ENCODE assay signal across 9 cellular contexts in genomic region chr18:76452357-76452756, GRCh38. TPM values are rescaled to one million over a fixed set of nuclear protein-coding genes. Genes with fewer than 3 reads are reported as not detected.
A peak's percentile ranks its signal among the peaks of the same experiment; 100 is the strongest.
DNase-seq lines count a peak whose midpoint lies in the region; ATAC-seq and TF ChIP-seq lines count a peak whose summit lies in the region.
"Had no signal": no experiment of that assay in that cellular context is flagged by ENCODE, and none has a peak within 500 bp of the region (broad histone marks: within the 10 kb centered on the region; RNA-seq: fewer than 3 reads in every experiment).

No MANE protein-coding gene starts in this region.

- peaks cover 41% of the 10 kb centered on the region for H3K4me1 Mint-ChIP-seq in activated naive CD4-positive, alpha-beta T cell treated with anti-CD3 and anti-CD28 coated beads for 36 hours (ENCODE audit: low read depth)

- peaks cover 3% of the 10 kb centered on the region for H3K27me3 Mint-ChIP-seq in activated naive CD4-positive, alpha-beta T cell treated with anti-CD3 and anti-CD28 coated beads for 36 hours (ENCODE audit: low read depth)

- peaks cover 14% of the 10 kb centered on the region for H3K4me1 ChIP-seq in fibroblast of lung (ENCODE audit: control insufficient read depth, extremely low read depth, insufficient read depth, low read length)

- no peak overlapping the region for H3K4me3 Mint-ChIP-seq in activated naive CD4-positive, alpha-beta T cell treated with anti-CD3 and anti-CD28 coated beads for 36 hours

- H3K27me3 ChIP-seq in fibroblast of lung (ENCODE audit: control insufficient read depth, insufficient read depth, low read length), result no peaks in the 10 kb centered on the region

- peak overlapping the region; percentile 60 for H3K4me2 ChIP-seq in fibroblast of lung (ENCODE audit: extremely low read depth, insufficient read depth, low read length)

- DNase-seq in NCI-H1417 (lab: John Stamatoyannopoulos, UW), result peak in 2 of 3 experiments; percentile 57 to 80
- no peak for DNase-seq in NCI-H1417 treated with DMSO at 0.1 percent for 48 hours (lab: John Stamatoyannopoulos, UW)
- DNase-seq in OCI-M1 (lab: John Stamatoyannopoulos, UW), result peak; percentile 23
- DNase-seq in fibroblast of lung (ENCODE audit: low read depth in 2 of 2), result peak; percentile 65 to 75
- DNase-seq in sciatic nerve (ENCODE audit: low spot score), result peak; percentile 39
- no peak for DNase-seq in RKO (ENCODE audit: low spot score)
- DNase-seq in activated naive CD4-positive, alpha-beta T cell treated with anti-CD3 and anti-CD28 coated beads for 36 hours, result no peak
- DNase-seq: small intestine had no signal

- H4K20me1 ChIP-seq in fibroblast of lung (ENCODE audit: control insufficient read depth, extremely low read depth, insufficient read depth, low read length), result no peaks in the 10 kb centered on the region

- no peak for TF ChIP-seq CTCF in fibroblast of lung (conservative IDR thresholded peaks at IDR 0.05 in 1 of 2, IDR thresholded peaks at IDR 0.05 in 1 of 2; ENCODE audit: low read depth in 1 of 2, low read length in 2 of 2)

- CTCF ChIA-PET in activated naive CD4-positive, alpha-beta T cell treated with anti-CD3 and anti-CD28 coated beads for 36 hours (lab: Charles Lee), result no interaction called here

- H3K36me3 Mint-ChIP-seq in activated naive CD4-positive, alpha-beta T cell treated with anti-CD3 and anti-CD28 coated beads for 36 hours (ENCODE audit: low read depth), result no peaks in the 10 kb centered on the region

- intact Hi-C loops in sciatic nerve (cut with DNase I), result no loop called here
- intact Hi-C loops in activated naive CD4-positive, alpha-beta T cell treated with anti-CD3 and anti-CD28 coated beads for 36 hours (cut with micrococcal nuclease), result no loop called here

- H3K36me3 ChIP-seq in fibroblast of lung (ENCODE audit: control insufficient read depth, insufficient read depth, low read length), result no peaks in the 10 kb centered on the region

- H3K9me3 Mint-ChIP-seq in activated naive CD4-positive, alpha-beta T cell treated with anti-CD3 and anti-CD28 coated beads for 36 hours, result no peaks in the 10 kb centered on the region

- no peak for ATAC-seq in sciatic nerve
- ATAC-seq in HG02852 (IDR thresholded peaks at IDR 0.05; ENCODE audit: unreplicated experiment), result no peak

- peak overlapping the region; percentile 94 for H3K27ac ChIP-seq in fibroblast of lung (ENCODE audit: insufficient read depth, low read length)

- no peak overlapping the region for H3K9ac ChIP-seq in fibroblast of lung (ENCODE audit: insufficient read depth, low read length)

- peak overlapping the region in 2 of 4 experiments; percentile 56 to 64 for H3K4me3 ChIP-seq in fibroblast of lung (replicated peaks in 1 of 4; ENCODE audit: control extremely low read depth in 1 of 4, insufficient read depth in 1 of 4, low read depth in 3 of 4, low read length in 4 of 4)

- peaks cover 72% of the 10 kb centered on the region for H3K79me2 ChIP-seq in fibroblast of lung (ENCODE audit: control insufficient read depth, insufficient read depth, low read length)

- H3K27ac Mint-ChIP-seq in activated naive CD4-positive, alpha-beta T cell treated with anti-CD3 and anti-CD28 coated beads for 36 hours, result no peak overlapping the region

- no peak overlapping the region for H2AFZ ChIP-seq in fibroblast of lung (ENCODE audit: low read length)

- no peaks in the 10 kb centered on the region for H3K9me3 ChIP-seq in fibroblast of lung (ENCODE audit: control insufficient read depth, insufficient read depth, low read depth, low read length)

RNA-seq across cellular contexts. Expression of gene ZNF516, which starts 42.7 kb away (rescaled TPM):
- 28.0 and 32.7 TPM in 2 replicates for total RNA-seq in fibroblast of lung
- 7.9 and 12.0 TPM in 2 replicates for polyA plus RNA-seq in fibroblast of lung
- polyA plus RNA-seq in fibroblast of lung (2012), result 12.1 and 15.4 TPM in 2 replicates
- 12.6 and 13.6 TPM in 2 replicates for polyA minus RNA-seq in fibroblast of lung (ENCODE audit: low replicate concordance)
- 53.5 TPM for total RNA-seq in sciatic nerve
- 1 to 10 TPM; 7.4 to 8.4 TPM for total RNA-seq in activated naive CD4-positive, alpha-beta T cell treated with anti-CD3 and anti-CD28 coated beads for 36 hours

Comparison
In these comparisons a context has a peak if more than half of its experiments do, and no peak if none do; other contexts are left out.
1. DNase-seq: peak in NCI-H1417 (2 of 3), OCI-M1 (single experiment), fibroblast of lung (2 of 2) and sciatic nerve (single experiment); none in NCI-H1417 treated with DMSO at 0.1 percent for 48 hours (single experiment), RKO (single experiment) and activated naive CD4-positive, alpha-beta T cell treated with anti-CD3 and anti-CD28 coated beads for 36 hours (single experiment).